Comparison of ENCODE assay signal across 9 cellular contexts in the genomic region with DNA sequence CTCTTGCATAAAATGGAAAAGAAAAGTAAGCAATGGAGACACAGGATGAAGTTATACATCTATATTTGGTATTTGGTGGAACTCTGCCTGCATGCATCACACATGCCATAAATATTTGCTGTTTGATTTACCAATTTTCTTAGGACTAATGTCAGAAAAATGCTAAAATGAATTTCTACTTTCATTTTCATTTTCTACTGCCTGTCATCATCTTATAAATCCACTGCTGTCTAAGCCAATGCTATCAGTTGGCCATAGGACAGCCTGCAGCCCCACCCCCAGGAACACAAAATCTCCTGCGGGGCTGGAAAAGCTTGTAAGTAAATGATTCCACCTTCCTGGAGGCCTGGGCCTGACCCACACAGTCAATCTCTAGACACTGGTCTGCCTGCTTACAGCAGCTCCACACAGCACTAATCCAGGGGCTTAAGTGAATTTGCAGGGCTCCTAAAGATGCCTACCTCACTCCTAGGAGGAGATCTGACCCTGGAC.
DNase-seq lines count a peak whose midpoint lies in the region; ATAC-seq and TF ChIP-seq lines count a peak whose summit lies in the region.
"Had no signal": no experiment of that assay in that cellular context is flagged by ENCODE, and none has a peak within 500 bp of the region (broad histone marks: within the 10 kb centered on the region; RNA-seq: fewer than 3 reads in every experiment).

No MANE protein-coding gene starts in this region.

- H3K27ac ChIP-seq in VCaP (peak overlapping the region; percentile 52), hepatocyte (peak overlapping the region; percentile 26)

- H3K9me2 ChIP-seq in hepatocyte (replicated peaks; ENCODE audit: insufficient read depth): no peaks in the 10 kb centered on the region

- H3K27ac Mint-ChIP-seq in activated naive CD4-positive, alpha-beta T cell treated with anti-CD3 and anti-CD28 coated beads, Interleukin-2, amount 10 ng/mL, durations not matched to agents 7 days and 5 days: no peak overlapping the region
- H3K27ac Mint-ChIP-seq in type B pancreatic cell: peak overlapping the region; percentile 26
- H3K27ac Mint-ChIP-seq: activated T-helper 2 cell treated with anti-CD3 and anti-CD28 coated beads, Interferon-gamma antibody, Interleukin-2, Interleukin-4, amounts not matched to agents 10 μg/mL and 5 μg/mL and 100 μg/mL, durations not matched to agents 14 hours and 24 hours and 36 hours had no signal

- H3K36me3 ChIP-seq in hepatocyte (replicated peaks; ENCODE audit: insufficient read depth, low read depth): no peaks in the 10 kb centered on the region

- peaks cover 9% of the 10 kb centered on the region for H3K4me1 Mint-ChIP-seq in activated naive CD4-positive, alpha-beta T cell treated with anti-CD3 and anti-CD28 coated beads, Interleukin-2, amount 10 ng/mL, durations not matched to agents 7 days and 5 days
- peaks cover 12% of the 10 kb centered on the region for H3K4me1 Mint-ChIP-seq in type B pancreatic cell (ENCODE audit: unreplicated experiment)

- ATAC-seq in HG03039 (IDR thresholded peaks at IDR 0.05; ENCODE audit: unreplicated experiment) (no peak), HG03196 (IDR thresholded peaks at IDR 0.05; ENCODE audit: unreplicated experiment) (no peak)

- H3K27me3 Mint-ChIP-seq in activated naive CD4-positive, alpha-beta T cell treated with anti-CD3 and anti-CD28 coated beads, Interleukin-2, amount 10 ng/mL, durations not matched to agents 7 days and 5 days: no peaks in the 10 kb centered on the region
- no peaks in the 10 kb centered on the region for H3K27me3 Mint-ChIP-seq in type B pancreatic cell

- peaks cover 24% of the 10 kb centered on the region for H3K4me1 ChIP-seq in hepatocyte (ENCODE audit: insufficient read depth)

- H3K27me3 ChIP-seq in hepatocyte: no peaks in the 10 kb centered on the region

- H3K9me3 ChIP-seq in hepatocyte (ENCODE audit: low read depth): no peaks in the 10 kb centered on the region

- CTCF ChIA-PET in activated naive CD4-positive, alpha-beta T cell treated with anti-CD3 and anti-CD28 coated beads, Interleukin-2, amount 10 ng/mL, durations not matched to agents 7 days and 5 days (lab: Charles Lee): no interaction called here

- H3K36me3 Mint-ChIP-seq in activated naive CD4-positive, alpha-beta T cell treated with anti-CD3 and anti-CD28 coated beads, Interleukin-2, amount 10 ng/mL, durations not matched to agents 7 days and 5 days: no peaks in the 10 kb centered on the region
- H3K36me3 Mint-ChIP-seq in type B pancreatic cell: no peaks in the 10 kb centered on the region

- TF ChIP-seq CTCF in VCaP (conservative IDR thresholded peaks at IDR 0.05) (no peak), hepatocyte (IDR thresholded peaks at IDR 0.05; ENCODE audit: poor library complexity) (no peak), type B pancreatic cell (conservative IDR thresholded peaks at IDR 0.05) (no peak)

- no peak overlapping the region for H3K4me3 ChIP-seq in hepatocyte

- DNase-seq in activated naive CD4-positive, alpha-beta T cell treated with anti-CD3 and anti-CD28 coated beads, Interleukin-2, amount 10 ng/mL, durations not matched to agents 7 days and 5 days: peak; percentile 40
- no peak for DNase-seq in activated naive CD4-positive, alpha-beta T cell treated with Interleukin-2 at 50 U/mL for 16 hours
- DNase-seq in hepatocyte (ENCODE audit: low spot score) (peak; percentile 59), type B pancreatic cell (ENCODE audit: extremely low spot score, unreplicated experiment) (no peak), GF-D8 (lab: John Stamatoyannopoulos, UW) (no peak)

- H3K4me3 Mint-ChIP-seq in activated naive CD4-positive, alpha-beta T cell treated with anti-CD3 and anti-CD28 coated beads, Interleukin-2, amount 10 ng/mL, durations not matched to agents 7 days and 5 days: peak overlapping the region; percentile 1
- H3K4me3 Mint-ChIP-seq in type B pancreatic cell: no peak overlapping the region

- WGBS in hepatocyte (ENCODE audit: low lambda C conversion rate, missing lambda C conversion rate): 5% methylated on average over 1 of the region's 1 CpG

- H3K4me2 ChIP-seq in hepatocyte: peak overlapping the region; percentile 49

- H2AFZ ChIP-seq in hepatocyte: peak overlapping the region; percentile 15

- H3K79me2 ChIP-seq in hepatocyte: no peaks in the 10 kb centered on the region

- H3K9me3 Mint-ChIP-seq in activated naive CD4-positive, alpha-beta T cell treated with anti-CD3 and anti-CD28 coated beads, Interleukin-2, amount 10 ng/mL, durations not matched to agents 7 days and 5 days: no peaks in the 10 kb centered on the region
- no peaks in the 10 kb centered on the region for H3K9me3 Mint-ChIP-seq in type B pancreatic cell
- H3K9me3 Mint-ChIP-seq: activated T-helper 2 cell treated with anti-CD3 and anti-CD28 coated beads, Interferon-gamma antibody, Interleukin-2, Interleukin-4, amounts not matched to agents 10 μg/mL and 5 μg/mL and 100 μg/mL, durations not matched to agents 14 hours and 24 hours and 36 hours had no signal

- no peaks in the 10 kb centered on the region for H4K20me1 ChIP-seq in hepatocyte (ENCODE audit: insufficient read depth, poor library complexity, severe bottlenecking)

Comparison
In these comparisons a context has a peak if more than half of its experiments do, and no peak if none do; other contexts are left out.
1. DNase-seq: peak in activated naive CD4-positive, alpha-beta T cell treated with anti-CD3 and anti-CD28 coated beads, Interleukin-2, amount 10 ng/mL, durations not matched to agents 7 days and 5 days (single experiment) and hepatocyte (single experiment); none in activated naive CD4-positive, alpha-beta T cell treated with Interleukin-2 at 50 U/mL for 16 hours (single experiment), type B pancreatic cell (single experiment) and GF-D8 (single experiment).